ENCODE assay signal across 14 cellular contexts in the genomic region with DNA sequence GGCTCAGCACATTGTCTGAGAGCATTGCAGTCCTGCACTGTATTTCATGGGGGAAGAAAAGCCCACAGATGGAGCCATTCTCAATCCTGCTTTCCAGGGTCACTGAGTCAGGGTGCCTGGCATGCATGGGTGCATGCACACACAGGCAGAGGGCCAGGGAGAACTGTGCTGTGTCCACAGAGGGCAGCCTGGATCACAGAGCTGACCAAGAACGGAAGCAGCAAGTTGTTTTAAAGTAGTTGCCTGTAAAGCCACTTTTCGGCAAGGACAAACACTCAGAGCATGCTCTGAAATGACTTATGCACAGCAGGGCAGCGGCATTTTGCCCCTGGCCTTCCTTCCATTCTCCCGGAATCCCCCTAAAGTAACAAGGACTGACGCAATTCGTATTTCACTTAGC. TPM values are rescaled to one million over a fixed set of nuclear protein-coding genes. Genes with fewer than 3 reads are reported as not detected.
DNase-seq lines count a peak whose midpoint lies in the region; ATAC-seq and TF ChIP-seq lines count a peak whose summit lies in the region.
"Had no signal": no experiment of that assay in that cellular context is flagged by ENCODE, and none has a peak within 500 bp of the region (broad histone marks: within the 10 kb centered on the region; RNA-seq: fewer than 3 reads in every experiment).

No MANE protein-coding gene starts in this region.

- no peaks in the 10 kb centered on the region for H3K9me3 Mint-ChIP-seq in endothelial cell (ENCODE audit: unreplicated experiment)
- H3K9me3 Mint-ChIP-seq in naive thymus-derived CD4-positive, alpha-beta T cell: peaks cover 0 to under 1% (median 0%) of the 10 kb centered on the region in 11 donors
- H3K9me3 Mint-ChIP-seq: activated B cell treated with CpG ODN at 0.5 μM for 24 hours had no signal

- H3K36me3 Mint-ChIP-seq in endothelial cell (ENCODE audit: low read depth, unreplicated experiment): peaks cover 67% of the 10 kb centered on the region
- H3K36me3 Mint-ChIP-seq in naive thymus-derived CD4-positive, alpha-beta T cell: peaks cover 0 to 2% (median 0%) of the 10 kb centered on the region in 5 donors

- H3K4me3 ChIP-seq in right atrium auricular region: peak overlapping the region; percentile 27 to 47
- H3K4me3 ChIP-seq in naive thymus-derived CD4-positive, alpha-beta T cell (ENCODE audit: low read length): no peak overlapping the region

- TF ChIP-seq POLR2A in GM18505 (IDR thresholded peaks at IDR 0.05; ENCODE audit: borderline replicate concordance, extremely low read depth, insufficient read depth, insufficient read length): no peak

- TF ChIP-seq CTCF in right atrium auricular region (IDR thresholded peaks at IDR 0.05) (no peak), endothelial cell (IDR thresholded peaks at IDR 0.05; ENCODE audit: unreplicated experiment) (no peak)

- H3K36me3 ChIP-seq in right atrium auricular region: no peaks in the 10 kb centered on the region
- no peaks in the 10 kb centered on the region for H3K36me3 ChIP-seq in naive thymus-derived CD4-positive, alpha-beta T cell (ENCODE audit: control insufficient read depth in 2 of 3, insufficient read depth in 3 of 3, low read length in 3 of 3)

- POLR2A ChIA-PET in naive thymus-derived CD4-positive, alpha-beta T cell (lab: Charles Lee): no interaction called here

- ATAC-seq in naive thymus-derived CD4-positive, alpha-beta T cell: peak; percentile 41
- ATAC-seq in GM18505 (IDR thresholded peaks at IDR 0.05; ENCODE audit: unreplicated experiment): no peak

- H3K4me1 ChIP-seq in right atrium auricular region: peaks cover 0 to 10% of the 10 kb centered on the region in 2 donors
- no peaks in the 10 kb centered on the region for H3K4me1 ChIP-seq in naive thymus-derived CD4-positive, alpha-beta T cell (ENCODE audit: control insufficient read depth in 2 of 2, insufficient read depth in 2 of 2, low read length in 2 of 2)

- H3K27ac ChIP-seq in right atrium auricular region: peak overlapping the region; percentile 33 to 65
- H3K27ac ChIP-seq in naive thymus-derived CD4-positive, alpha-beta T cell (ENCODE audit: low read depth, low read length): no peak overlapping the region

- H3K27me3 ChIP-seq in right atrium auricular region: no peaks in the 10 kb centered on the region
- H3K27me3 ChIP-seq in naive thymus-derived CD4-positive, alpha-beta T cell (ENCODE audit: control insufficient read depth in 2 of 2, insufficient read depth in 2 of 2, low read length in 2 of 2): peaks cover 0 to 4% of the 10 kb centered on the region in 2 donors

- peak overlapping the region; percentile 100 for H3K27ac Mint-ChIP-seq in endothelial cell (ENCODE audit: unreplicated experiment)
- H3K27ac Mint-ChIP-seq in naive thymus-derived CD4-positive, alpha-beta T cell: no peak overlapping the region
- H3K27ac Mint-ChIP-seq: activated B cell treated with CpG ODN at 0.5 μM for 24 hours had no signal

- H3K27me3 Mint-ChIP-seq in endothelial cell (ENCODE audit: unreplicated experiment): peaks cover 12% of the 10 kb centered on the region
- H3K27me3 Mint-ChIP-seq in naive thymus-derived CD4-positive, alpha-beta T cell: peaks cover 50 to 81% (median 69%) of the 10 kb centered on the region in 5 donors

- H3K4me1 Mint-ChIP-seq in endothelial cell (ENCODE audit: unreplicated experiment): peaks cover 83% of the 10 kb centered on the region
- H3K4me1 Mint-ChIP-seq in naive thymus-derived CD4-positive, alpha-beta T cell: peaks cover 0 to 12% (median 4%) of the 10 kb centered on the region in 7 donors
- H3K4me1 Mint-ChIP-seq: activated B cell treated with CpG ODN at 0.5 μM for 24 hours had no signal

- peak overlapping the region; percentile 99 for H3K4me3 Mint-ChIP-seq in endothelial cell (ENCODE audit: unreplicated experiment)
- H3K4me3 Mint-ChIP-seq in naive thymus-derived CD4-positive, alpha-beta T cell: no peak overlapping the region
- H3K4me3 Mint-ChIP-seq: activated B cell treated with CpG ODN at 0.5 μM for 24 hours had no signal

- no peaks in the 10 kb centered on the region for H3K9me3 ChIP-seq in right atrium auricular region
- no peaks in the 10 kb centered on the region for H3K9me3 ChIP-seq in naive thymus-derived CD4-positive, alpha-beta T cell (ENCODE audit: control insufficient read depth in 2 of 3, low read length in 3 of 3)

- DNase-seq in right atrium auricular region (ENCODE audit: low spot score) (no peak), cardiac septum (ENCODE audit: low spot score) (no peak), endothelial cell (ENCODE audit: low spot score) (no peak), NCI-H2081 (lab: John Stamatoyannopoulos, UW) (no peak), T-helper 9 cell (no peak), superior temporal gyrus (ENCODE audit: extremely low spot score) (no peak)
- DNase-seq in naive thymus-derived CD4-positive, alpha-beta T cell: no peak
- DNase-seq: activated B cell treated with CpG ODN at 0.5 μM for 24 hours; DMS 273 treated with DMSO at 0.1 percent for 48 hours; effector memory CD4-positive, alpha-beta T cell; NCI-H1105; NCI-H524; trophoblast cell had no signal

- intact Hi-C loops in cardiac septum (cut with DNase I): loop anchor here (5.0 kb wide), 1 partner anchor 117 kb away; no protein-coding TSS in a partner anchor
- intact Hi-C loops in naive thymus-derived CD4-positive, alpha-beta T cell (cut with micrococcal nuclease): no loop called here

- CTCF ChIA-PET in naive thymus-derived CD4-positive, alpha-beta T cell (lab: Charles Lee): no interaction called here

RNA-seq across cellular contexts. Expression of a gene that starts 3.6 kb away (rescaled TPM):
- total RNA-seq in right atrium auricular region (10 to 100 TPM in 1 of 2 donors, 1 to 10 TPM in 1; 6.3 to 13.2 TPM), cardiac septum (15.5 TPM), endothelial cell (ENCODE audit: unreplicated experiment) (133 TPM)
- 1 to 10 TPM in 1 of 5 experiments, under 1 TPM in 1, not detected in 3; 0.24 to 1.3 TPM for total RNA-seq in naive thymus-derived CD4-positive, alpha-beta T cell
- not detected for polyA plus RNA-seq in naive thymus-derived CD4-positive, alpha-beta T cell
- total RNA-seq: activated B cell treated with CpG ODN at 0.5 μM for 24 hours had no signal
